In the genomic region with DNA sequence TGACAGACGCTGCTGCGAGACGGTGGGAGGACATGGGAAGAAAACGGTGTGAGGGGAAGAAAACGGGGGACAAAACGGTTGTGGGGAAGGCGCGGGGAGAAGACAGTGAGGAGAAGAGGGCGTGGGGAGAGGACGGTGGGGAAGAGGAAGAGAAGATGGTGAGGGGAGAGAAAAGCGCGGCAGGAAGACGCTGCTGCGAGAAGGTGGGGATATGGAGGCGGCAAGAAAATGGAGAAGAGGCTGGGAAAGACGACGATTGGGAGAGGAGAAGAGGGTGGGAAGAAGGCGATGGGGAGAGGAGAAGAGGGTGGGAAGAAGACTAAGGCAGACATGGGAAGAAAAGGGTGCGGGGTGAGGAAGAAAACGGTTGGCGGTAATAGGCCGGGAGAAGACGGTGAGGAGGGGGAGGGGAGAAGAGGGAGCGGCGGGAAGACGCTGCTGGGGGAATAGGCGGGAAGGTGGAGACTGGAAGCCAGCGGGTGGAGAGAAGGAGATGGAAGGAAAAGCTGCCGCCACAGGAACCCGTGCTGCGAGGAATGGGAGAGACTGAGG, we compare ENCODE assay signal across 9 cellular contexts. TPM values are rescaled to one million over a fixed set of nuclear protein-coding genes. Genes with fewer than 3 reads are reported as not detected.
DNase-seq lines count a peak whose midpoint lies in the region; ATAC-seq and TF ChIP-seq lines count a peak whose summit lies in the region.
"Not testable (repeated sequence)": the region's sequence is repeated elsewhere in the genome, so short reads cannot be mapped to it uniquely, and the experiment has no call there.
"Had no signal": no experiment of that assay in that cellular context is flagged by ENCODE, and none has a peak within 500 bp of the region (broad histone marks: within the 10 kb centered on the region; RNA-seq: fewer than 3 reads in every experiment).

No MANE protein-coding gene starts in this region.

- not testable (repeated sequence) for H3K36me3 Mint-ChIP-seq in CD8-positive, alpha-beta memory T cell; activated naive CD4-positive, alpha-beta T cell treated with anti-CD3 and anti-CD28 coated beads, Interleukin-2, amount 50 U/mL, for 24 hours; neural crest cell (ENCODE audit: low read depth); type B pancreatic cell

- not testable (repeated sequence) for H3K27me3 Mint-ChIP-seq in CD8-positive, alpha-beta memory T cell; activated naive CD4-positive, alpha-beta T cell treated with anti-CD3 and anti-CD28 coated beads, Interleukin-2, amount 50 U/mL, for 24 hours; neural crest cell (ENCODE audit: low read depth); type B pancreatic cell

- not testable (repeated sequence) for DNase-seq in CD8-positive, alpha-beta memory T cell; neural crest cell (ENCODE audit: low read depth, low spot score); type B pancreatic cell (ENCODE audit: extremely low spot score, unreplicated experiment)
- peak in 1 of 2 experiments; percentile 28 for DNase-seq in SJSA1 (ENCODE audit: low read depth in 1 of 2, low spot score in 2 of 2)

- POLR2A ChIA-PET in CD8-positive, alpha-beta memory T cell (lab: Charles Lee): not testable (repeated sequence)

- H3K9me3 ChIP-seq in CD8-positive, alpha-beta memory T cell (ENCODE audit: low read length); SJSA1 (replicated peaks): not testable (repeated sequence)

- H3K4me1 Mint-ChIP-seq in CD8-positive, alpha-beta memory T cell: peaks cover 5 to 13% (median 7%) of the 10 kb centered on the region in 3 donors
- H3K4me1 Mint-ChIP-seq in activated naive CD4-positive, alpha-beta T cell treated with anti-CD3 and anti-CD28 coated beads, Interleukin-2, amount 50 U/mL, for 24 hours: peaks cover 15% of the 10 kb centered on the region
- H3K4me1 Mint-ChIP-seq in neural crest cell: peaks cover 15% of the 10 kb centered on the region
- H3K4me1 Mint-ChIP-seq in type B pancreatic cell (ENCODE audit: unreplicated experiment): not testable (repeated sequence)

- not testable (repeated sequence) for H3K4me3 ChIP-seq in CD8-positive, alpha-beta memory T cell (ENCODE audit: low read length)
- peak overlapping the region; percentile 33 for H3K4me3 ChIP-seq in SJSA1
- H3K4me3 ChIP-seq in iPS-11a (ENCODE audit: low read depth, low read length): peak overlapping the region; percentile 41

- not testable (repeated sequence) for H3K27me3 ChIP-seq in CD8-positive, alpha-beta memory T cell (ENCODE audit: insufficient read depth, low read length, poor library complexity, severe bottlenecking); SJSA1 (replicated peaks)

- peak overlapping the region in 5 of 7 donors; percentile 60 to 82 (median 71) for H3K4me3 Mint-ChIP-seq in CD8-positive, alpha-beta memory T cell
- H3K4me3 Mint-ChIP-seq in activated naive CD4-positive, alpha-beta T cell treated with anti-CD3 and anti-CD28 coated beads, Interleukin-2, amount 50 U/mL, for 24 hours: peak overlapping the region; percentile 73
- H3K4me3 Mint-ChIP-seq in neural crest cell (peak overlapping the region; percentile 90), type B pancreatic cell (peak overlapping the region; percentile 90)

- not testable (repeated sequence) for H3K9me3 Mint-ChIP-seq in CD8-positive, alpha-beta memory T cell; activated naive CD4-positive, alpha-beta T cell treated with anti-CD3 and anti-CD28 coated beads, Interleukin-2, amount 50 U/mL, for 24 hours; neural crest cell; type B pancreatic cell

- H3K36me3 ChIP-seq in CD8-positive, alpha-beta memory T cell (ENCODE audit: insufficient read depth, low read length); SJSA1: not testable (repeated sequence)

- not testable (repeated sequence) for TF ChIP-seq CTCF in neural crest cell (conservative IDR thresholded peaks at IDR 0.05); type B pancreatic cell (conservative IDR thresholded peaks at IDR 0.05)

- peak; percentile 15 for ATAC-seq in HG03280 (IDR thresholded peaks at IDR 0.05; ENCODE audit: unreplicated experiment)
- ATAC-seq in esophagus mucosa: peak; percentile 41

- CTCF ChIA-PET in CD8-positive, alpha-beta memory T cell (lab: Charles Lee): not testable (repeated sequence)

- not testable (repeated sequence) for H3K4me1 ChIP-seq in CD8-positive, alpha-beta memory T cell (ENCODE audit: insufficient read depth, low read length); SJSA1 (replicated peaks)

- H3K27ac Mint-ChIP-seq in CD8-positive, alpha-beta memory T cell: peak overlapping the region in 4 of 8 donors; percentile 35 to 86 (median 53)
- not testable (repeated sequence) for H3K27ac Mint-ChIP-seq in activated naive CD4-positive, alpha-beta T cell treated with anti-CD3 and anti-CD28 coated beads, Interleukin-2, amount 50 U/mL, for 24 hours; type B pancreatic cell
- H3K27ac Mint-ChIP-seq in neural crest cell (ENCODE audit: unreplicated experiment): peak overlapping the region; percentile 94

- H3K27ac ChIP-seq in CD8-positive, alpha-beta memory T cell (ENCODE audit: low read depth, low read length); SJSA1: not testable (repeated sequence)

RNA-seq across cellular contexts. Expression of a gene that starts 46.9 kb away (rescaled TPM):
- not detected for total RNA-seq in CD8-positive, alpha-beta memory T cell
- polyA plus RNA-seq in CD8-positive, alpha-beta memory T cell: not detected
- total RNA-seq in SJSA1 (2014; rRNA removed; shearing (Covaris generic)): not detected in 2 replicates
- total RNA-seq in esophagus mucosa (not detected), neural crest cell (not detected in 2 replicates), type B pancreatic cell (ENCODE audit: low replicate concordance) (not detected in 2 replicates)
- total RNA-seq: NCI-H460 had no signal
